In the genomic region with DNA sequence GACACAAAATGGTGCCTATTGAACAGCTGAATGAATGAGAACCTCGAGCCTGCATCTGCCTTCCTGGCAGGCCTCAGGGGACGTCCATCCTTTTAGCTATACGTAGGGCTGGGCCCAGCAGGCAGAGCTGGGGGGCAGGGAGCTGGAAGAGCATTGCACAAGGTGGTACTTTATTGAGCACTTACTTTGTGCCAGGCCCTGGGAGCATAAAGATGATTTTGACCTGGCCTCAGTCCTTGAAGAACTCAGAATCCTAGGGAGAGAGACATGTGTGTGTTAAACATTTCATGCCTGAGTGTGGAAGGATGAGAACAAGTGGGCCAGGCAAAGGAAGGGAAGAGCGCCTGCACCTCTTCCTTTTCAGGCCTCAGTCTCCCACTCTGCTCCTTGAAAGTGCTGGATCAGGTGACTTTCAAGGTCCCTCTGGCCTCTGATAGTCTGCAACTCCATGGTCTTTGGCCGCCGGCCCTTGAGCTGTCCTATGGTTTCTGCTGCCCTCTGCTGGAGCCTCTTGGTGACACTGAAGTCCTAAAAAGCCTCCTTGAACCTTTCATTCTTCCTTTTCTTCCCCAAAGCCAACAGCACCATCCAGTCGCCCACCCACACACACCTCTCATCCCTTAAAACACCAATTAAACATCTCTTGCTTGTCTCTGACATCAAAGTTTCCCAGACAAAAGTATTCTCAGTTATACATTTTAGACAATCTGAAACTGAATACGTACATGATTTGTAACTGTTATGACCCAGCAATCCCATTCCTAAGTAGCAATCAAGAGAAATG, we compare ENCODE assay signal across 8 cellular contexts. TPM values are rescaled to one million over a fixed set of nuclear protein-coding genes. Genes with fewer than 3 reads are reported as not detected.
A peak's percentile ranks its signal among the peaks of the same experiment; 100 is the strongest.
DNase-seq lines count a peak whose midpoint lies in the region; ATAC-seq, FAIRE-seq and TF ChIP-seq lines count a peak whose summit lies in the region.

No MANE protein-coding gene starts in this region.

- no peaks in the 10 kb centered on the region for H3K79me2 ChIP-seq in parathyroid adenoma

- FAIRE-seq in urothelium cell line (lab: Jason Lieb, UNC): no peak

- no peaks in the 10 kb centered on the region for H3K36me3 ChIP-seq in parathyroid adenoma (ENCODE audit: control insufficient read depth, insufficient read depth, low read length)

- no peaks in the 10 kb centered on the region for H3K27me3 ChIP-seq in parathyroid adenoma (ENCODE audit: control insufficient read depth, insufficient read depth, low read length)

- H3K27ac ChIP-seq in RWPE1 (no peak overlapping the region), parathyroid adenoma (no peak overlapping the region)

- CTCF ChIA-PET in RWPE1 (lab: Yijun Ruan, JAX): interaction anchor here (0.5 to 9.3 kb wide), 27 partner anchors 8 to 434 kb away, joined by 3 to 77 read pairs (median 4); partner anchors contain the start of genes METTL25B and NTRK1

- H2AFZ ChIP-seq in parathyroid adenoma: peak overlapping the region; percentile 9

- H3K4me2 ChIP-seq in parathyroid adenoma (ENCODE audit: low read length): no peak overlapping the region

- TF ChIP-seq CTCF in RWPE1 (conservative IDR thresholded peaks at IDR 0.05; ENCODE audit: low read depth) (peak; percentile 88), parathyroid adenoma (IDR thresholded peaks at IDR 0.05) (peak; percentile 67)

- POLR2A ChIA-PET in RWPE1 (lab: Yijun Ruan, JAX; ENCODE audit: low non-redundant PET): no interaction called here

- DNase-seq in EL (peak; percentile 74), M059J (ENCODE audit: low read depth) (peak; percentile 77), RWPE1 (ENCODE audit: low spot score) (peak; percentile 60), germinal center (ENCODE audit: low spot score) (peak; percentile 55), urothelium cell line (ENCODE audit: low spot score) (peak; percentile 82)
- peak; percentile 34 for DNase-seq in activated T-helper 9 cell treated with anti-CD3 and anti-CD28 coated beads, Interleukin-2, amount 50 U/mL, for 16 hours (ENCODE audit: low read depth)

- H3K9ac ChIP-seq in parathyroid adenoma: no peak overlapping the region

- no peak overlapping the region for H3K4me3 ChIP-seq in parathyroid adenoma (ENCODE audit: low read depth, low read length)

- no peaks in the 10 kb centered on the region for H3K9me3 ChIP-seq in parathyroid adenoma (ENCODE audit: control insufficient read depth, low read length)

- H3K4me1 ChIP-seq in parathyroid adenoma: no peaks in the 10 kb centered on the region

- no peak for ATAC-seq in HG03520 (IDR thresholded peaks at IDR 0.05; ENCODE audit: unreplicated experiment)

RNA-seq across cellular contexts. Expression of gene PEAR1, which starts 3.5 kb away (rescaled TPM):
- 0.32 and 0.34 TPM in 2 replicates for total RNA-seq in M059J (2014; rRNA removed; shearing (Covaris generic))

RNA-seq across cellular contexts. Expression of gene NTRK1, which starts 29.3 kb away (rescaled TPM):
- not detected in 2 replicates for total RNA-seq in M059J (2014; rRNA removed; shearing (Covaris generic))

RNA-seq across cellular contexts. Expression of gene LRRC71, which starts 30.4 kb away (rescaled TPM):
- not detected in 2 replicates for total RNA-seq in M059J (2014; rRNA removed; shearing (Covaris generic))

RNA-seq across cellular contexts. Expression of gene INSRR, which starts 31.1 kb away (rescaled TPM):
- total RNA-seq in M059J (2014; rRNA removed; shearing (Covaris generic)): not detected in 2 replicates
